ENCODE assay signal across 11 cellular contexts in genomic region chr17:73646409-73647305, GRCh38. TPM values are rescaled to one million over a fixed set of nuclear protein-coding genes. Genes with fewer than 3 reads are reported as not detected.
DNase-seq lines count a peak whose midpoint lies in the region; ATAC-seq and TF ChIP-seq lines count a peak whose summit lies in the region.
"Had no signal": no experiment of that assay in that cellular context is flagged by ENCODE, and none has a peak within 500 bp of the region (broad histone marks: within the 10 kb centered on the region; RNA-seq: fewer than 3 reads in every experiment).

No MANE protein-coding gene starts in this region.

- no TSS peak for BruUV-seq in OCI-LY7 (replicated peaks; lab: Mats Ljungman, UMichigan)

- H3K36me3 ChIP-seq in OCI-LY7 (ENCODE audit: insufficient read depth, low read length): no peaks in the 10 kb centered on the region
- no peaks in the 10 kb centered on the region for H3K36me3 ChIP-seq in trophoblast cell (ENCODE audit: control insufficient read depth in 1 of 2, insufficient read depth in 2 of 2, low read length in 2 of 2)
- H3K36me3 ChIP-seq: upper lobe of left lung had no signal

- no peak overlapping the region for H3K14ac ChIP-seq in trophoblast cell (ENCODE audit: low read length)

- H2AK5ac ChIP-seq in trophoblast cell (ENCODE audit: low read length): no peak overlapping the region

- CTCF ChIA-PET in activated naive CD4-positive, alpha-beta T cell treated with anti-CD3 and anti-CD28 coated beads, Interleukin-2, amount 10 ng/mL, durations not matched to agents 7 days and 5 days (lab: Charles Lee): interaction anchor here (0.6 to 2.1 kb wide), 10 partner anchors 9 to 291 kb away, joined by 3 to 19 read pairs (median 4); no protein-coding TSS in a partner anchor
- CTCF ChIA-PET in OCI-LY7 (lab: Charles Lee; ENCODE audit: unreplicated experiment): interaction anchor here (1.0 to 1.9 kb wide), 3 partner anchors 10 to 64 kb away, joined by 3 to 6 read pairs (median 5); no protein-coding TSS in a partner anchor

- H4K20me1 ChIP-seq in OCI-LY7 (ENCODE audit: insufficient read depth, low read length): no peaks in the 10 kb centered on the region

- intact Hi-C loops in OCI-LY7 (cut with micrococcal nuclease; ENCODE audit: unreplicated experiment): loop anchor here (5.0 to 10.0 kb wide), 3 partner anchors 196 to 528 kb away; no protein-coding TSS in a partner anchor

- H3K4ac ChIP-seq in trophoblast cell (ENCODE audit: low read depth, low read length): no peak overlapping the region

- no peaks in the 10 kb centered on the region for H3K9me3 ChIP-seq in OCI-LY7 (ENCODE audit: low read length)
- no peaks in the 10 kb centered on the region for H3K9me3 ChIP-seq in trophoblast cell (ENCODE audit: insufficient read depth, low read depth, low read length)
- H3K9me3 ChIP-seq: upper lobe of left lung had no signal

- no peak for ATAC-seq in GM18868 (IDR thresholded peaks at IDR 0.05; ENCODE audit: unreplicated experiment)

- peaks cover 86% of the 10 kb centered on the region for H3K27me3 Mint-ChIP-seq in activated naive CD4-positive, alpha-beta T cell treated with anti-CD3 and anti-CD28 coated beads, Interleukin-2, amount 10 ng/mL, durations not matched to agents 7 days and 5 days
- peaks cover 49% of the 10 kb centered on the region for H3K27me3 Mint-ChIP-seq in type B pancreatic cell

- peaks cover 15% of the 10 kb centered on the region for H3K79me1 ChIP-seq in trophoblast cell (ENCODE audit: low read length)

- H3K4me1 ChIP-seq in OCI-LY7 (ENCODE audit: insufficient read depth, low read length, poor library complexity, severe bottlenecking) (peaks cover 6% of the 10 kb centered on the region), trophoblast cell (ENCODE audit: control insufficient read depth in 1 of 2, insufficient read depth in 2 of 2, low read length in 2 of 2) (peaks cover 4 to 14% of the 10 kb centered on the region in 2 experiments)

- no peak overlapping the region for H2AFZ ChIP-seq in OCI-LY7 (ENCODE audit: low read length)
- no peak overlapping the region for H2AFZ ChIP-seq in trophoblast cell (ENCODE audit: insufficient read depth, low read length, poor library complexity)

- H3K4me3 Mint-ChIP-seq in activated naive CD4-positive, alpha-beta T cell treated with anti-CD3 and anti-CD28 coated beads, Interleukin-2, amount 10 ng/mL, durations not matched to agents 7 days and 5 days: peak overlapping the region; percentile 61
- H3K4me3 Mint-ChIP-seq in type B pancreatic cell: peak overlapping the region; percentile 81

- WGBS in trophoblast cell (ENCODE audit: extremely low coverage, insufficient coverage, insufficient read length): no CpG with 5 or more reads among the region's 19 CpGs

- peak overlapping the region; percentile 42 for H3K27ac Mint-ChIP-seq in activated naive CD4-positive, alpha-beta T cell treated with anti-CD3 and anti-CD28 coated beads, Interleukin-2, amount 10 ng/mL, durations not matched to agents 7 days and 5 days
- H3K27ac Mint-ChIP-seq in type B pancreatic cell: peak overlapping the region; percentile 26

- no peak overlapping the region for H2BK120ac ChIP-seq in trophoblast cell (ENCODE audit: insufficient read depth, low read length, poor library complexity)

- TF ChIP-seq CTCF in OCI-LY7 (conservative IDR thresholded peaks at IDR 0.05; ENCODE audit: low read length): peak; percentile 72
- peak; percentile 50 for TF ChIP-seq CTCF in choroid plexus epithelial cell (conservative IDR thresholded peaks at IDR 0.05; ENCODE audit: low read depth, low read length)
- TF ChIP-seq CTCF in type B pancreatic cell (conservative IDR thresholded peaks at IDR 0.05): peak; percentile 69

- H3K4me2 ChIP-seq in OCI-LY7 (ENCODE audit: low read length) (no peak overlapping the region), trophoblast cell (ENCODE audit: low read length) (no peak overlapping the region)

- POLR2A ChIA-PET in OCI-LY7 (lab: Charles Lee): interaction anchor here (0.5 to 0.9 kb wide), 2 partner anchors 56 to 277 kb away, joined by 4 to 7 read pairs; no protein-coding TSS in a partner anchor

- peak; percentile 57 for DNase-seq in activated naive CD4-positive, alpha-beta T cell treated with anti-CD3 and anti-CD28 coated beads, Interleukin-2, amount 10 ng/mL, durations not matched to agents 7 days and 5 days
- no peak for DNase-seq in activated naive CD4-positive, alpha-beta T cell treated with anti-CD3 and anti-CD28 coated beads, Interleukin-2, amount 50 U/mL, for 16 hours
- DNase-seq in OCI-LY7 (ENCODE audit: low spot score) (peak; percentile 69), choroid plexus epithelial cell (ENCODE audit: low read depth) (peak; percentile 40), type B pancreatic cell (ENCODE audit: extremely low spot score, unreplicated experiment) (peak; percentile 51), trophoblast cell (no peak), NCI-H510A treated with DMSO at 0.1 percent for 48 hours (lab: John Stamatoyannopoulos, UW) (no peak)
- DNase-seq: amniotic stem cell, small intestine, upper lobe of left lung had no signal

- no peak overlapping the region for H3K18ac ChIP-seq in trophoblast cell (ENCODE audit: low read length)

- no peak overlapping the region for H3K4me3 ChIP-seq in OCI-LY7 (ENCODE audit: low read depth, low read length, poor library complexity, severe bottlenecking)
- no peak overlapping the region for H3K4me3 ChIP-seq in choroid plexus epithelial cell (ENCODE audit: low read depth, low read length)
- H3K4me3 ChIP-seq in trophoblast cell (ENCODE audit: low read depth, low read length): no peak overlapping the region
- H3K4me3 ChIP-seq: upper lobe of left lung had no signal

- H3K23ac ChIP-seq in trophoblast cell (ENCODE audit: low read length): no peak overlapping the region

- H3K27me3 ChIP-seq in trophoblast cell (ENCODE audit: insufficient read depth, low read length): peaks cover 18% of the 10 kb centered on the region

- no peak overlapping the region for H3K9ac ChIP-seq in trophoblast cell (ENCODE audit: low read length)

- no peaks in the 10 kb centered on the region for H3K9me2 ChIP-seq in OCI-LY7 (ENCODE audit: insufficient read depth, low read length)

- H4K8ac ChIP-seq in trophoblast cell (ENCODE audit: low read depth, low read length): no peak overlapping the region

- no peak overlapping the region for H2BK5ac ChIP-seq in trophoblast cell (ENCODE audit: low read depth, low read length, poor library complexity)

- no peak overlapping the region for H4K12ac ChIP-seq in trophoblast cell (ENCODE audit: low read depth, low read length)

- H2BK12ac ChIP-seq in trophoblast cell (ENCODE audit: low read length): no peak overlapping the region

- H3K36me3 Mint-ChIP-seq in activated naive CD4-positive, alpha-beta T cell treated with anti-CD3 and anti-CD28 coated beads, Interleukin-2, amount 10 ng/mL, durations not matched to agents 7 days and 5 days: no peaks in the 10 kb centered on the region
- H3K36me3 Mint-ChIP-seq in type B pancreatic cell: no peaks in the 10 kb centered on the region

- H3K4me1 Mint-ChIP-seq in activated naive CD4-positive, alpha-beta T cell treated with anti-CD3 and anti-CD28 coated beads, Interleukin-2, amount 10 ng/mL, durations not matched to agents 7 days and 5 days: peaks cover 28% of the 10 kb centered on the region
- H3K4me1 Mint-ChIP-seq in type B pancreatic cell (ENCODE audit: unreplicated experiment): peaks cover 37% of the 10 kb centered on the region

- H3K27ac ChIP-seq in OCI-LY7 (ENCODE audit: low read depth, low read length, poor library complexity, severe bottlenecking): no peak overlapping the region
- H3K27ac ChIP-seq in trophoblast cell (ENCODE audit: low read depth, low read length): no peak overlapping the region
- H3K27ac ChIP-seq: upper lobe of left lung had no signal

- H3K79me2 ChIP-seq in OCI-LY7 (ENCODE audit: insufficient read depth, low read depth, low read length): no peaks in the 10 kb centered on the region
- H3K79me2 ChIP-seq in trophoblast cell (ENCODE audit: control insufficient read depth, insufficient read depth, low read length, poor library complexity): no peaks in the 10 kb centered on the region

- no peaks in the 10 kb centered on the region for H3K9me3 Mint-ChIP-seq in activated naive CD4-positive, alpha-beta T cell treated with anti-CD3 and anti-CD28 coated beads, Interleukin-2, amount 10 ng/mL, durations not matched to agents 7 days and 5 days
- no peaks in the 10 kb centered on the region for H3K9me3 Mint-ChIP-seq in type B pancreatic cell

- no peak overlapping the region for H4K91ac ChIP-seq in trophoblast cell (ENCODE audit: low read depth, low read length)

RNA-seq across cellular contexts. Expression of gene SDK2, which starts 2.4 kb away (rescaled TPM):
- total RNA-seq in OCI-LY7 (2014; rRNA removed; shearing (Covaris generic)): 1.8 and 3.5 TPM in 2 replicates
- total RNA-seq in OCI-LY7 (2022) (0.22 and 0.32 TPM in 2 replicates), type B pancreatic cell (ENCODE audit: low replicate concordance) (4.6 and 47.3 TPM in 2 replicates)
- polyA plus RNA-seq in trophoblast cell (2013): 11.1 and 12.0 TPM in 2 replicates

Comparison
In these comparisons a context has a peak if more than half of its experiments do, and no peak if none do; other contexts are left out.
1. DNase-seq: peak in activated naive CD4-positive, alpha-beta T cell treated with anti-CD3 and anti-CD28 coated beads, Interleukin-2, amount 10 ng/mL, durations not matched to agents 7 days and 5 days (single experiment), OCI-LY7 (single experiment), choroid plexus epithelial cell (single experiment) and type B pancreatic cell (single experiment); none in activated naive CD4-positive, alpha-beta T cell treated with anti-CD3 and anti-CD28 coated beads, Interleukin-2, amount 50 U/mL, for 16 hours (single experiment), trophoblast cell (0 of 2) and NCI-H510A treated with DMSO at 0.1 percent for 48 hours (single experiment).
2. Peak in every context shown above with its lines, with median percentiles within 50 percentile points of each other: CTCF ChIP-seq.